1 cellular context compared by ENCODE assay signal in the genomic region with DNA sequence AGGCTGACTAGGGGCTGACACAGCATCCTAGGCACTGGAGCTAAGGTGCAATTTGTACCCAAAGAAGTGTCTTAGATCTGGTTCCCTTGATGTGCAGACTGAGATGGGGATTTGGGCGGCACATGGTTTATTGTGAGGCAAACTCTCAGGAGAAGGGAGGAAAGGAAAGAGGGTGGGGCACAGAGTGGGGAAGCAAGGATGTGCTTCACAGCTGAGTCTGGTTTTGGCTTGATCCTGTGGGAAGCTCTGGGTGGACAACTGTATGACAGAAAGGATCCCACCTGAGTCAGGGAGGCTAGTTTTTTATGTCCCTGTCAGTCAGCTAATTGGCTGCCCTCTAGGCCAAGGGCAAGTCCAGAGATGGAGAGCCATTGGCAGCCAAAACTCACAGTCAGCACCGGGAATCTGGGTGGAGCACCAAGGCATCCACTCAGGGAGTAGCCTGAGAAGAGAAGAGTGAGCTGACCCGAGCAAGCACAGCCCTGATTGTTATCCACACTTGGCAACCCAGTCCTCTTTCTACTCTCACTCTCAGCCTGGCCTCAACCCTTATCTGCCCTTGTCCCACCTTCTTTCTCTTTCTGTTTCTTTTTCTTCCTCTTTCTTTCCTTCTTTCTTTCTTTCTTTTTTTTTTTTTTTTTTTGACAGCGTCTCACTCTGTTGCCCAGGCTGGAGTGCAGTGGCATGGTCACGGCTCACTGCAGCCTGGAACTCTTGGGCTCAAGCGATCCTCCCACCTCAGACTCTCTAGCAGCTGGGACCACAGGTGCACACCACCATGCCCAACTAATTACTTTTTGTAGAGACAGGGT.
TF ChIP-seq lines count a peak whose summit lies in the region.

No MANE protein-coding gene starts in this region.

TF ChIP-seq in GM12878, 131 proteins besides CTCF, POLR2A, EP300 and RAD21:
- no peak for TF ChIP-seq EGR1 (IDR thresholded peaks at IDR 0.05; ENCODE audit: borderline replicate concordance in 1 of 2, low read depth in 2 of 2, low read length in 2 of 2)
- TF ChIP-seq, protein P1, sequence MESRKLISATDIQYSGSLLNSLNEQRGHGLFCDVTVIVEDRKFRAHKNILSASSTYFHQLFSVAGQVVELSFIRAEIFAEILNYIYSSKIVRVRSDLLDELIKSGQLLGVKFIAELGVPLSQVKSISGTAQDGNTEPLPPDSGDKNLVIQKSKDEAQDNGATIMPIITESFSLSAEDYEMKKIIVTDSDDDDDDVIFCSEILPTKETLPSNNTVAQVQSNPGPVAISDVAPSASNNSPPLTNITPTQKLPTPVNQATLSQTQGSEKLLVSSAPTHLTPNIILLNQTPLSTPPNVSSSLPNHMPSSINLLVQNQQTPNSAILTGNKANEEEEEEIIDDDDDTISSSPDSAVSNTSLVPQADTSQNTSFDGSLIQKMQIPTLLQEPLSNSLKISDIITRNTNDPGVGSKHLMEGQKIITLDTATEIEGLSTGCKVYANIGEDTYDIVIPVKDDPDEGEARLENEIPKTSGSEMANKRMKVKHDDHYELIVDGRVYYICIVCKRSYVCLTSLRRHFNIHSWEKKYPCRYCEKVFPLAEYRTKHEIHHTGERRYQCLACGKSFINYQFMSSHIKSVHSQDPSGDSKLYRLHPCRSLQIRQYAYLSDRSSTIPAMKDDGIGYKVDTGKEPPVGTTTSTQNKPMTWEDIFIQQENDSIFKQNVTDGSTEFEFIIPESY (IDR thresholded peaks at IDR 0.05): no peak
- TF ChIP-seq SREBF1 (IDR thresholded peaks at IDR 0.05; ENCODE audit: low read length): no peak
- no peak for TF ChIP-seq RBBP5 (conservative IDR thresholded peaks at IDR 0.05)
- no peak for TF ChIP-seq CHD2 (IDR thresholded peaks at IDR 0.05; ENCODE audit: borderline replicate concordance, low read depth, low read length)
- TF ChIP-seq IKZF1 (conservative IDR thresholded peaks at IDR 0.05): no peak
- TF ChIP-seq, protein P2, sequence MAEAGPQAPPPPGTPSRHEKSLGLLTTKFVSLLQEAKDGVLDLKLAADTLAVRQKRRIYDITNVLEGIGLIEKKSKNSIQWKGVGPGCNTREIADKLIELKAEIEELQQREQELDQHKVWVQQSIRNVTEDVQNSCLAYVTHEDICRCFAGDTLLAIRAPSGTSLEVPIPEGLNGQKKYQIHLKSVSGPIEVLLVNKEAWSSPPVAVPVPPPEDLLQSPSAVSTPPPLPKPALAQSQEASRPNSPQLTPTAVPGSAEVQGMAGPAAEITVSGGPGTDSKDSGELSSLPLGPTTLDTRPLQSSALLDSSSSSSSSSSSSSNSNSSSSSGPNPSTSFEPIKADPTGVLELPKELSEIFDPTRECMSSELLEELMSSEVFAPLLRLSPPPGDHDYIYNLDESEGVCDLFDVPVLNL (IDR thresholded peaks at IDR 0.05; ENCODE audit: low read depth, low read length): no peak
- TF ChIP-seq, protein P3, sequence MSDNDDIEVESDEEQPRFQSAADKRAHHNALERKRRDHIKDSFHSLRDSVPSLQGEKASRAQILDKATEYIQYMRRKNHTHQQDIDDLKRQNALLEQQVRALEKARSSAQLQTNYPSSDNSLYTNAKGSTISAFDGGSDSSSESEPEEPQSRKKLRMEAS (IDR thresholded peaks at IDR 0.05; ENCODE audit: low read depth, low read length): no peak
- TF ChIP-seq, protein P4, sequence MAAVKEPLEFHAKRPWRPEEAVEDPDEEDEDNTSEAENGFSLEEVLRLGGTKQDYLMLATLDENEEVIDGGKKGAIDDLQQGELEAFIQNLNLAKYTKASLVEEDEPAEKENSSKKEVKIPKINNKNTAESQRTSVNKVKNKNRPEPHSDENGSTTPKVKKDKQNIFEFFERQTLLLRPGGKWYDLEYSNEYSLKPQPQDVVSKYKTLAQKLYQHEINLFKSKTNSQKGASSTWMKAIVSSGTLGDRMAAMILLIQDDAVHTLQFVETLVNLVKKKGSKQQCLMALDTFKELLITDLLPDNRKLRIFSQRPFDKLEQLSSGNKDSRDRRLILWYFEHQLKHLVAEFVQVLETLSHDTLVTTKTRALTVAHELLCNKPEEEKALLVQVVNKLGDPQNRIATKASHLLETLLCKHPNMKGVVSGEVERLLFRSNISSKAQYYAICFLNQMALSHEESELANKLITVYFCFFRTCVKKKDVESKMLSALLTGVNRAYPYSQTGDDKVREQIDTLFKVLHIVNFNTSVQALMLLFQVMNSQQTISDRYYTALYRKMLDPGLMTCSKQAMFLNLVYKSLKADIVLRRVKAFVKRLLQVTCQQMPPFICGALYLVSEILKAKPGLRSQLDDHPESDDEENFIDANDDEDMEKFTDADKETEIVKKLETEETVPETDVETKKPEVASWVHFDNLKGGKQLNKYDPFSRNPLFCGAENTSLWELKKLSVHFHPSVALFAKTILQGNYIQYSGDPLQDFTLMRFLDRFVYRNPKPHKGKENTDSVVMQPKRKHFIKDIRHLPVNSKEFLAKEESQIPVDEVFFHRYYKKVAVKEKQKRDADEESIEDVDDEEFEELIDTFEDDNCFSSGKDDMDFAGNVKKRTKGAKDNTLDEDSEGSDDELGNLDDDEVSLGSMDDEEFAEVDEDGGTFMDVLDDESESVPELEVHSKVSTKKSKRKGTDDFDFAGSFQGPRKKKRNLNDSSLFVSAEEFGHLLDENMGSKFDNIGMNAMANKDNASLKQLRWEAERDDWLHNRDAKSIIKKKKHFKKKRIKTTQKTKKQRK (IDR thresholded peaks at IDR 0.05; ENCODE audit: low read depth, low read length): no peak
- no peak for TF ChIP-seq STAT3 (IDR thresholded peaks at IDR 0.05; ENCODE audit: low read depth, low read length)
- TF ChIP-seq TCF12 (IDR thresholded peaks at IDR 0.05; ENCODE audit: low read depth, low read length): no peak
TF ChIP-seq in GM12878: peak in this region for 0.
